In genomic region chr6:89616531-89616930, GRCh38 we compare ENCODE assay signal across 1 cellular context.
TF ChIP-seq lines count a peak whose summit lies in the region.

No MANE protein-coding gene starts in this region.

TF ChIP-seq in GM23338, 12 proteins besides CTCF, POLR2A, EP300 and RAD21 (continued from another document):
- no peak for TF ChIP-seq ZNF462 (CRISPR knock-in tag; IDR thresholded peaks at IDR 0.05)
- TF ChIP-seq REST (IDR thresholded peaks at IDR 0.05; ENCODE audit: unreplicated experiment), result no peak
- TF ChIP-seq ZNF114 (CRISPR knock-in tag; IDR thresholded peaks at IDR 0.05), result no peak
- TF ChIP-seq EZH2 (IDR thresholded peaks at IDR 0.05; ENCODE audit: low read depth, unreplicated experiment), result no peak
TF ChIP-seq in GM23338: peak in this region for 0.
